In the genomic region with DNA sequence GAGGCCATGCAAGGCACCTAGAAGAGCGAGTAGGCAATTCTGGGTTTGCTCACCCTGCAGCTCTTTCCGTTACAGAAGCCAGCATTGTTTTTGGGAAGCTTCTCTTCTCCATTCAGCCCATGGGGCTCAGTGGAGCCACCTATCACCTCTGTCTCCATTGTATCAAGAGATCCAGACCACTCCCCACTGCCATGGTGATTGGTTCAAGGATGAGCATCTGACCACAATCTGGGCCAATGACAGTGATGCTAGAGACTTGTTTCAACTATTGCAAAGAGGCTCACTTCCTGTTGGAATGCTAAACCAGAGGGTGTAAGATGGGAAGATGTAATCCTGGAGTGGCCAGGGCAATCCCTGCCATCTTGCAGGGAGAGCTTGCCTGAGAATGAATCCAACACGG, we compare ENCODE assay signal across 1 cellular context.
TF ChIP-seq lines count a peak whose summit lies in the region.

No MANE protein-coding gene starts in this region.

TF ChIP-seq in HEK293, 187 proteins besides CTCF, POLR2A, EP300 and RAD21 (continued from another document):
- TF ChIP-seq, protein P1, sequence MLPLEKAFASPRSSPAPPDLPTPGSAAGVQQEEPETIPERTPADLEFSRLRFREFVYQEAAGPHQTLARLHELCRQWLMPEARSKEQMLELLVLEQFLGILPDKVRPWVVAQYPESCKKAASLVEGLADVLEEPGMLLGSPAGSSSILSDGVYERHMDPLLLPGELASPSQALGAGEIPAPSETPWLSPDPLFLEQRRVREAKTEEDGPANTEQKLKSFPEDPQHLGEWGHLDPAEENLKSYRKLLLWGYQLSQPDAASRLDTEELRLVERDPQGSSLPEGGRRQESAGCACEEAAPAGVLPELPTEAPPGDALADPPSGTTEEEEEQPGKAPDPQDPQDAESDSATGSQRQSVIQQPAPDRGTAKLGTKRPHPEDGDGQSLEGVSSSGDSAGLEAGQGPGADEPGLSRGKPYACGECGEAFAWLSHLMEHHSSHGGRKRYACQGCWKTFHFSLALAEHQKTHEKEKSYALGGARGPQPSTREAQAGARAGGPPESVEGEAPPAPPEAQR (tag by site-specific recombination; IDR thresholded peaks at IDR 0.05) = no peak
- peak; percentile 19; the same call in 1 of the 2 replicates for TF ChIP-seq SP2 (tag by site-specific recombination; IDR thresholded peaks at IDR 0.05)
- TF ChIP-seq, protein P2, sequence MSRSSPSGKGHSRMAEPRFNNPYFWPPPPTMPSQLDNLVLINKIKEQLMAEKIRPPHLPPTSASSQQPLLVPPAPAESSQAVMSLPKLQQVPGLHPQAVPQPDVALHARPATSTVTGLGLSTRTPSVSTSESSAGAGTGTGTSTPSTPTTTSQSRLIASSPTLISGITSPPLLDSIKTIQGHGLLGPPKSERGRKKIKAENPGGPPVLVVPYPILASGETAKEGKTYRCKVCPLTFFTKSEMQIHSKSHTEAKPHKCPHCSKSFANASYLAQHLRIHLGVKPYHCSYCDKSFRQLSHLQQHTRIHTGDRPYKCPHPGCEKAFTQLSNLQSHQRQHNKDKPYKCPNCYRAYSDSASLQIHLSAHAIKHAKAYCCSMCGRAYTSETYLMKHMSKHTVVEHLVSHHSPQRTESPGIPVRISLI (tag by site-specific recombination; IDR thresholded peaks at IDR 0.05) = no peak
